In genomic region chr9:91905958-91906585, GRCh38 we compare ENCODE assay signal across 9 cellular contexts. TPM values are rescaled to one million over a fixed set of nuclear protein-coding genes. Genes with fewer than 3 reads are reported as not detected.
A peak's percentile ranks its signal among the peaks of the same experiment; 100 is the strongest.
DNase-seq lines count a peak whose midpoint lies in the region; ATAC-seq, FAIRE-seq and TF ChIP-seq lines count a peak whose summit lies in the region.
"Had no signal": no experiment of that assay in that cellular context is flagged by ENCODE, and none has a peak within 500 bp of the region (broad histone marks: within the 10 kb centered on the region; RNA-seq: fewer than 3 reads in every experiment).

No MANE protein-coding gene starts in this region.

- H3K9ac ChIP-seq in OCI-LY3 (ENCODE audit: low read length) (peak overlapping the region; percentile 12; the same call in 1 of the 2 replicates), stomach smooth muscle (ENCODE audit: low read length in 2 of 2) (no peak overlapping the region)

- no peaks in the 10 kb centered on the region for H4K20me1 ChIP-seq in OCI-LY3 (ENCODE audit: insufficient read depth, low read length)

- H3K36me3 ChIP-seq in OCI-LY3 (replicated peaks; ENCODE audit: low read depth, low read length) = no peaks in the 10 kb centered on the region
- H3K36me3 ChIP-seq in mucosa of descending colon (ENCODE audit: low read depth) = no peaks in the 10 kb centered on the region
- H3K36me3 ChIP-seq in stomach smooth muscle (ENCODE audit: control insufficient read depth in 2 of 2, insufficient read depth in 2 of 2, low read length in 2 of 2) = no peaks in the 10 kb centered on the region

- H3K4me3 ChIP-seq in OCI-LY3 (ENCODE audit: low read length) = peak overlapping the region; percentile 77
- no peak overlapping the region for H3K4me3 ChIP-seq in mucosa of descending colon
- peak overlapping the region; percentile 41 to 77 for H3K4me3 ChIP-seq in stomach smooth muscle (ENCODE audit: low read length in 2 of 2)

- H3K4me1 ChIP-seq in OCI-LY3 (ENCODE audit: low read length) (peaks cover 4% of the 10 kb centered on the region; the same call in 1 of the 2 replicates), mucosa of descending colon (ENCODE audit: low read depth) (no peaks in the 10 kb centered on the region), stomach smooth muscle (ENCODE audit: control insufficient read depth, insufficient read depth, low read length) (peaks cover 43% of the 10 kb centered on the region)

- DNase-seq in GM18507 (ENCODE audit: extremely low spot score, insufficient read length, low read depth) = peak; percentile 12
- peak in 1 of 2 donors; percentile 36 for DNase-seq in activated naive CD4-positive, alpha-beta T cell treated with anti-CD3 and anti-CD28 coated beads, Interleukin-2, amount 50 U/mL, for 72 hours (ENCODE audit: low spot score in 2 of 2)
- DNase-seq in mucosa of descending colon = peak; percentile 47 to 66 (median 58)
- no peak for DNase-seq in progenitor cell of endocrine pancreas (ENCODE audit: low spot score, unreplicated experiment)

- H3K27me3 ChIP-seq in OCI-LY3 (ENCODE audit: low read depth, low read length) (peaks cover 15% of the 10 kb centered on the region), stomach smooth muscle (ENCODE audit: control insufficient read depth in 1 of 2, insufficient read depth in 2 of 2, low read length in 2 of 2) (no peaks in the 10 kb centered on the region)

- peak; percentile 58 to 85 for ATAC-seq in activated naive CD4-positive, alpha-beta T cell treated with anti-CD3 and anti-CD28 coated beads, Interleukin-2, amount 50 U/mL, for 72 hours
- ATAC-seq in mucosa of descending colon = peak; percentile 74
- ATAC-seq in GM21515 (IDR thresholded peaks at IDR 0.05; ENCODE audit: unreplicated experiment) = no peak
- ATAC-seq in GM18867 (IDR thresholded peaks at IDR 0.05; ENCODE audit: unreplicated experiment) = no peak

- H3K9me3 Mint-ChIP-seq in activated naive CD4-positive, alpha-beta T cell treated with anti-CD3 and anti-CD28 coated beads, Interleukin-2, amount 50 U/mL, for 72 hours = no peaks in the 10 kb centered on the region
- no peaks in the 10 kb centered on the region for H3K9me3 Mint-ChIP-seq in progenitor cell of endocrine pancreas (ENCODE audit: low read depth)

- H3K36me3 Mint-ChIP-seq in activated naive CD4-positive, alpha-beta T cell treated with anti-CD3 and anti-CD28 coated beads, Interleukin-2, amount 50 U/mL, for 72 hours = no peaks in the 10 kb centered on the region
- H3K36me3 Mint-ChIP-seq in progenitor cell of endocrine pancreas (ENCODE audit: insufficient read depth) = peaks cover 1% of the 10 kb centered on the region

- H3K4me1 Mint-ChIP-seq in progenitor cell of endocrine pancreas (ENCODE audit: low read depth) = peaks cover 37% of the 10 kb centered on the region

- H3K9me3 ChIP-seq in OCI-LY3 (ENCODE audit: insufficient read depth, low read length) (no peaks in the 10 kb centered on the region), mucosa of descending colon (no peaks in the 10 kb centered on the region), stomach smooth muscle (ENCODE audit: control insufficient read depth in 2 of 2, low read length in 2 of 2) (no peaks in the 10 kb centered on the region)

- peaks cover 6% of the 10 kb centered on the region for H3K27me3 Mint-ChIP-seq in progenitor cell of endocrine pancreas

- H3K79me2 ChIP-seq in OCI-LY3 (ENCODE audit: low read length) = no peaks in the 10 kb centered on the region

- TF ChIP-seq CTCF in OCI-LY3 (IDR thresholded peaks at IDR 0.05; ENCODE audit: low read depth, low read length) (no peak), mucosa of descending colon (IDR thresholded peaks at IDR 0.05) (no peak), progenitor cell of endocrine pancreas (IDR thresholded peaks at IDR 0.05; ENCODE audit: unreplicated experiment) (no peak)

- intact Hi-C loops in mucosa of descending colon (cut with DNase I, micrococcal nuclease) = no loop called here

- H3K4me2 ChIP-seq in OCI-LY3 (ENCODE audit: low read length) = peak overlapping the region; percentile 84

- no peak overlapping the region for H3K27ac Mint-ChIP-seq in activated naive CD4-positive, alpha-beta T cell treated with anti-CD3 and anti-CD28 coated beads, Interleukin-2, amount 50 U/mL, for 72 hours
- H3K27ac Mint-ChIP-seq in progenitor cell of endocrine pancreas = no peak overlapping the region

- no peak for FAIRE-seq in GM18507 (lab: Jason Lieb, UNC)

- peak overlapping the region; percentile 86 for H2AFZ ChIP-seq in OCI-LY3 (ENCODE audit: low read depth, low read length)

- no peak overlapping the region for H3K27ac ChIP-seq in OCI-LY3 (ENCODE audit: low read length)
- peak overlapping the region; percentile 37 for H3K27ac ChIP-seq in stomach smooth muscle (ENCODE audit: low read length)

- H3K4me3 Mint-ChIP-seq in progenitor cell of endocrine pancreas (ENCODE audit: low read depth) = no peak overlapping the region

RNA-seq across cellular contexts. Expression of gene ROR2, which starts 44.0 kb away (rescaled TPM):
- not detected for total RNA-seq in activated naive CD4-positive, alpha-beta T cell treated with anti-CD3 and anti-CD28 coated beads, Interleukin-2, amount 50 U/mL, for 72 hours
- total RNA-seq in mucosa of descending colon = 10 to 100 TPM in 1 of 3 donors, 1 to 10 TPM in 2; 3.9 to 56.0 (median 6.5) TPM
- total RNA-seq in progenitor cell of endocrine pancreas = 23.6 and 23.9 TPM in 2 replicates
- total RNA-seq: dermis microvascular lymphatic vessel endothelial cell had no signal

Comparison
In these comparisons a context has a peak if more than half of its experiments do, and no peak if none do; other contexts are left out.
1. ATAC-seq: peak in activated naive CD4-positive, alpha-beta T cell treated with anti-CD3 and anti-CD28 coated beads, Interleukin-2, amount 50 U/mL, for 72 hours (2 of 2) and mucosa of descending colon (single experiment); none in GM21515 (single experiment) and GM18867 (single experiment).
2. RNA of gene ROR2, which starts 44.0 kb away (total RNA-seq): 23.6 to 23.9 TPM in progenitor cell of endocrine pancreas and 3.9 to 56.0 TPM in mucosa of descending colon; not detected in activated naive CD4-positive, alpha-beta T cell treated with anti-CD3 and anti-CD28 coated beads, Interleukin-2, amount 50 U/mL, for 72 hours; every median in the first group is over 4 times any median in the second.